8 cellular contexts compared by ENCODE assay signal in genomic region chr22:31399211-31400022, GRCh38. TPM values are rescaled to one million over a fixed set of nuclear protein-coding genes. Genes with fewer than 3 reads are reported as not detected.
DNase-seq lines count a peak whose midpoint lies in the region; ATAC-seq and TF ChIP-seq lines count a peak whose summit lies in the region.

A gene with protein sequence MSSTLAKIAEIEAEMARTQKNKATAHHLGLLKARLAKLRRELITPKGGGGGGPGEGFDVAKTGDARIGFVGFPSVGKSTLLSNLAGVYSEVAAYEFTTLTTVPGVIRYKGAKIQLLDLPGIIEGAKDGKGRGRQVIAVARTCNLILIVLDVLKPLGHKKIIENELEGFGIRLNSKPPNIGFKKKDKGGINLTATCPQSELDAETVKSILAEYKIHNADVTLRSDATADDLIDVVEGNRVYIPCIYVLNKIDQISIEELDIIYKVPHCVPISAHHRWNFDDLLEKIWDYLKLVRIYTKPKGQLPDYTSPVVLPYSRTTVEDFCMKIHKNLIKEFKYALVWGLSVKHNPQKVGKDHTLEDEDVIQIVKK (plus strand): TSS chr22:31399604. CDS start chr22:31399684, 80 bp downstream.

- intact Hi-C loops in heart left ventricle (cut with DNase I) (loop anchor here (1.0 to 5.0 kb wide), 4 partner anchors 52 to 98 kb away; partner anchors contain the start of genes PATZ1 (in 8 of the 10) and SFI1 (in 1 of the 10)), posterior cingulate gyrus (cut with DNase I) (loop anchor here (1.0 to 10.0 kb wide), 2 partner anchors 53 to 85 kb away; partner anchors contain the start of genes EIF4ENIF1 and PATZ1)

- H3K4me3 ChIP-seq in GM12875 (ENCODE audit: low read depth, low read length) (peak within 1 kb of the TSS; percentile 97), heart left ventricle (peak within 1 kb of the TSS; percentile 47 to 99 (median 81)), upper lobe of left lung (peak within 1 kb of the TSS; percentile 65 to 88 (median 76))

- TF ChIP-seq CTCF in GM12875 (IDR thresholded peaks at IDR 0.05; ENCODE audit: borderline replicate concordance, insufficient read depth, low read depth, low read length) (no peak), heart left ventricle (IDR thresholded peaks at IDR 0.05) (peak in 2 of 12 donors; percentile 11 to 17), upper lobe of left lung (IDR thresholded peaks at IDR 0.05) (peak in 4 of 6 experiments; percentile 40 to 76 (median 54))

- TF ChIP-seq EP300 in upper lobe of left lung (IDR thresholded peaks at IDR 0.05), result peak in 1 of 4 donors; percentile 13

- peak; percentile 94 for DNase-seq in NCI-H1436 (lab: John Stamatoyannopoulos, UW)
- DNase-seq in T follicular helper cell (ENCODE audit: low read depth), result peak; percentile 94
- DNase-seq in heart left ventricle, result peak; percentile 98 to 99 (median 99)
- DNase-seq in posterior cingulate gyrus, result peak; percentile 97 to 100 (median 98)
- DNase-seq in upper lobe of left lung, result peak; percentile 96 to 99

- H3K4me1 ChIP-seq in heart left ventricle, result peaks cover 3 to 22% (median 13%) of the 10 kb centered on the region in 12 donors
- H3K4me1 ChIP-seq in upper lobe of left lung, result peaks cover 11 to 22% (median 15%) of the 10 kb centered on the region in 4 donors

- H3K27me3 ChIP-seq in heart left ventricle (no peaks in the 10 kb centered on the region), upper lobe of left lung (no peaks in the 10 kb centered on the region)

- H3K9me3 ChIP-seq in heart left ventricle, result no peaks in the 10 kb centered on the region
- no peaks in the 10 kb centered on the region for H3K9me3 ChIP-seq in upper lobe of left lung

- TF ChIP-seq POLR2A in heart left ventricle (IDR thresholded peaks at IDR 0.05) (peak; percentile 80 to 99), upper lobe of left lung (IDR thresholded peaks at IDR 0.05) (peak; percentile 59 to 98 (median 83))

- H3K36me3 ChIP-seq in heart left ventricle, result peaks cover 0 to 40% (median 28%) of the 10 kb centered on the region in 9 donors
- peaks cover 2 to 28% (median 14%) of the 10 kb centered on the region in 4 donors for H3K36me3 ChIP-seq in upper lobe of left lung

- 0 to 1% (median 0%) methylated on average over 69 to 72 of the region's 72 CpGs for WGBS in adipose tissue, 3 donors
- 0 to 1% (median 1%) methylated on average over 44 to 72 of the region's 72 CpGs for WGBS in heart left ventricle, 4 donors
- WGBS in upper lobe of left lung, 2 donors, result 0% methylated on average over 28 to 42 of the region's 72 CpGs

- H3K27ac ChIP-seq in adipose tissue (ENCODE audit: low read depth, low read length) (no peak within 1 kb of the TSS), heart left ventricle (peak within 1 kb of the TSS; percentile 47 to 93 (median 89)), upper lobe of left lung (peak within 1 kb of the TSS; percentile 70 to 89 (median 83))

- ATAC-seq in HG02798 (IDR thresholded peaks at IDR 0.05; ENCODE audit: poor library complexity, unreplicated experiment) (peak; percentile 99), heart left ventricle (peak; percentile 99 to 100 (median 100)), upper lobe of left lung (ENCODE audit: low FRiP score in 2 of 2) (peak; percentile 99)

RNA-seq across cellular contexts. Expression of the gene that starts here (rescaled TPM):
- 10 to 100 TPM; 38.1 to 60.2 (median 46.1) TPM for polyA plus RNA-seq in adipose tissue
- 10 to 100 TPM; 50.1 to 88.0 (median 55.3) TPM for total RNA-seq in heart left ventricle
- polyA plus RNA-seq in heart left ventricle, result 10 to 100 TPM; 63.1 to 94.8 TPM
- 10 to 100 TPM; 32.8 to 49.3 (median 44.0) TPM for total RNA-seq in upper lobe of left lung
